ENCODE assay signal across 8 cellular contexts in genomic region chr14:102554835-102555819, GRCh38. TPM values are rescaled to one million over a fixed set of nuclear protein-coding genes. Genes with fewer than 3 reads are reported as not detected.
DNase-seq lines count a peak whose midpoint lies in the region; ATAC-seq, FAIRE-seq and TF ChIP-seq lines count a peak whose summit lies in the region.

No MANE protein-coding gene starts in this region.

- ATAC-seq in GM19372 (IDR thresholded peaks at IDR 0.05; ENCODE audit: low read depth, unreplicated experiment) (peak; percentile 53), GM12878 (peak; percentile 85), HG02610 (IDR thresholded peaks at IDR 0.05; ENCODE audit: unreplicated experiment) (no peak)

- peak; percentile 81 for FAIRE-seq in GM12878 (lab: Jason Lieb, UNC)

- WGBS in GM12878 (ENCODE audit: insufficient coverage, insufficient replicate concordance, low lambda C conversion rate, missing lambda C conversion rate) = 13% methylated on average over 90 of the region's 94 CpGs

- CTCF ChIA-PET in AG04449 (lab: Yijun Ruan, JAX) = interaction anchor here (1.5 kb wide), 1 partner anchor 30 kb away, joined by 5 read pairs; no protein-coding TSS in a partner anchor
- CTCF ChIA-PET in GM12878 (lab: Yijun Ruan, JAX) = no interaction called here

- H3K27me3 ChIP-seq in GM12878 (replicated peaks in 1 of 2; ENCODE audit: control insufficient read depth in 2 of 2, insufficient read depth in 2 of 2, low read length in 1 of 2) = no peaks in the 10 kb centered on the region

- POLR2A ChIA-PET in AG04449 (lab: Yijun Ruan, JAX) = no interaction called here
- POLR2A ChIA-PET in GM12878 (lab: Charles Lee) = no interaction called here

- peak overlapping the region; percentile 91 for H2AFZ ChIP-seq in GM12878 (ENCODE audit: control insufficient read depth, low read depth, low read length)

- RAD21 ChIA-PET in GM12878 (lab: Charles Lee; ENCODE audit: unreplicated experiment) = no interaction called here

- in situ Hi-C loops in GM12878 (cut with MboI) = no loop called here

- intact Hi-C loops in GM12878 (cut with micrococcal nuclease; ENCODE audit: unreplicated experiment) = no loop called here
- intact Hi-C loops in posterior cingulate gyrus (cut with DNase I) = no loop called here

- H3K4me3 ChIP-seq in AG04449 (ENCODE audit: low read depth, low read length) (peak overlapping the region; percentile 61), GM12878 (peak overlapping the region; percentile 75)

- peak overlapping the region; percentile 93 for H3K4me2 ChIP-seq in GM12878 (ENCODE audit: control insufficient read depth, insufficient read depth)

- DNase-seq in AG04449 (ENCODE audit: low read depth, low spot score) = no peak
- peak in 4 of 5 donors; percentile 30 to 56 (median 51) for DNase-seq in T-helper 1 cell
- no peak for DNase-seq in GM12878 (ENCODE audit: low read depth, low spot score)
- peak; percentile 40 for DNase-seq in iris pigment epithelial cell (ENCODE audit: low read depth)
- DNase-seq in stimulated activated CD4-positive, alpha-beta T cell treated with anti-CD3 and anti-CD28 coated beads, Interleukin-1b, Interleukin-23, amount 100 ng/mL, for 24 hours (ENCODE audit: low read depth in 4 of 4, low spot score in 1 of 4) = peak in 3 of 4 experiments; percentile 22 to 47 (median 41)
- no peak for DNase-seq in posterior cingulate gyrus

- H3K4me1 ChIP-seq in GM12878 (ENCODE audit: control insufficient read depth, insufficient read depth, low read length) = no peaks in the 10 kb centered on the region

- H4K20me1 ChIP-seq in GM12878 (ENCODE audit: control insufficient read depth, insufficient read depth) = no peaks in the 10 kb centered on the region

- no peak for TF ChIP-seq CTCF in AG04449 (IDR thresholded peaks at IDR 0.05; ENCODE audit: insufficient read depth, low read length, missing control alignments)
- TF ChIP-seq CTCF in GM12878 (IDR thresholded peaks at IDR 0.05 in 2 of 3, conservative IDR thresholded peaks at IDR 0.05 in 1 of 3; ENCODE audit: control insufficient read depth in 2 of 3, extremely low read depth in 1 of 3, insufficient read depth in 1 of 3, low read depth in 3 of 3, low read length in 3 of 3) = no peak

- TF ChIP-seq POLR2A in GM12878 (IDR thresholded peaks at IDR 0.05; ENCODE audit: low read depth, low read length) = peak; percentile 84

- peak overlapping the region; percentile 35; the same call in 1 of the 2 replicates for H3K27ac ChIP-seq in GM12878 (ENCODE audit: control insufficient read depth, insufficient read depth)

- TF ChIP-seq EP300 in GM12878 (IDR thresholded peaks at IDR 0.05; ENCODE audit: borderline replicate concordance in 1 of 2, control insufficient read depth in 1 of 2, low read depth in 2 of 2, low read length in 2 of 2) = no peak

- H3K9me3 ChIP-seq in GM12878 (replicated peaks; ENCODE audit: control insufficient read depth, insufficient read depth, low read length) = no peaks in the 10 kb centered on the region

- BruUV-seq in GM12878 (replicated peaks; lab: Mats Ljungman, UMichigan) = no TSS peak

- SMC1A ChIA-PET in GM12878 (lab: Charles Lee; ENCODE audit: uncharacterized antibody, unreplicated experiment) = interaction anchor here (0.9 kb wide), 1 partner anchor 98 kb away, joined by 3 read pairs; no protein-coding TSS in a partner anchor

- no peaks in the 10 kb centered on the region for H3K36me3 ChIP-seq in GM12878 (ENCODE audit: control insufficient read depth in 2 of 2, insufficient read depth in 2 of 2, low read length in 1 of 2)

- no peak for TF ChIP-seq RAD21 in GM12878 (IDR thresholded peaks at IDR 0.05; ENCODE audit: insufficient read depth, low read depth, low read length)

- H3K9ac ChIP-seq in GM12878 (ENCODE audit: control insufficient read depth, insufficient read depth, low read length) = peak overlapping the region; percentile 77

- H3K79me2 ChIP-seq in GM12878 (ENCODE audit: control insufficient read depth, insufficient read depth, low read length) = no peaks in the 10 kb centered on the region

TF ChIP-seq in GM12878, 131 proteins besides CTCF, POLR2A, EP300 and RAD21 (continues in another document):
- TF ChIP-seq GABPA (IDR thresholded peaks at IDR 0.05; ENCODE audit: low read depth) (no peak), GATAD2B (conservative IDR thresholded peaks at IDR 0.05; ENCODE audit: low read depth) (peak; percentile 88), EGR1 (IDR thresholded peaks at IDR 0.05; ENCODE audit: borderline replicate concordance in 1 of 2, low read depth in 2 of 2, low read length in 2 of 2) (peak in 1 of 2 experiments; percentile 77; a peak in 1 of 3 replicates), JUNB (IDR thresholded peaks at IDR 0.05) (no peak), ZNF622 (IDR thresholded peaks at IDR 0.05) (no peak), CHD4 (IDR thresholded peaks at IDR 0.05) (no peak), IKZF2 (IDR thresholded peaks at IDR 0.05) (0 out of 4 replicates have a peak, but pooled peaks of 1 of the 2 experiments have one; percentile 15), NR2F1 (conservative IDR thresholded peaks at IDR 0.05) (peak; percentile 75), FOS (IDR thresholded peaks at IDR 0.05; ENCODE audit: borderline replicate concordance, extremely low read depth, insufficient read length) (no peak), NR2C2 (IDR thresholded peaks at IDR 0.05; ENCODE audit: borderline replicate concordance, control insufficient read depth, insufficient read length, low read depth) (no peak), TBL1XR1 (IDR thresholded peaks at IDR 0.05; ENCODE audit: low read depth, low read length) (no peak), CHD1 (IDR thresholded peaks at IDR 0.05; ENCODE audit: low read depth, low read length) (no peak), BHLHE40 (IDR thresholded peaks at IDR 0.05; ENCODE audit: borderline replicate concordance in 1 of 2, low read depth in 2 of 2, low read length in 1 of 2) (peak in 1 of 2 experiments; percentile 38; a peak in 1 of 4 replicates)
- TF ChIP-seq, protein P1, sequence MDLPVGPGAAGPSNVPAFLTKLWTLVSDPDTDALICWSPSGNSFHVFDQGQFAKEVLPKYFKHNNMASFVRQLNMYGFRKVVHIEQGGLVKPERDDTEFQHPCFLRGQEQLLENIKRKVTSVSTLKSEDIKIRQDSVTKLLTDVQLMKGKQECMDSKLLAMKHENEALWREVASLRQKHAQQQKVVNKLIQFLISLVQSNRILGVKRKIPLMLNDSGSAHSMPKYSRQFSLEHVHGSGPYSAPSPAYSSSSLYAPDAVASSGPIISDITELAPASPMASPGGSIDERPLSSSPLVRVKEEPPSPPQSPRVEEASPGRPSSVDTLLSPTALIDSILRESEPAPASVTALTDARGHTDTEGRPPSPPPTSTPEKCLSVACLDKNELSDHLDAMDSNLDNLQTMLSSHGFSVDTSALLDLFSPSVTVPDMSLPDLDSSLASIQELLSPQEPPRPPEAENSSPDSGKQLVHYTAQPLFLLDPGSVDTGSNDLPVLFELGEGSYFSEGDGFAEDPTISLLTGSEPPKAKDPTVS (IDR thresholded peaks at IDR 0.05; ENCODE audit: low read depth, low read length) = no peak

RNA-seq across cellular contexts. Expression of gene RCOR1, which starts 37.3 kb away (rescaled TPM):
- total RNA-seq in GM12878 (2013; cell fraction: nucleolus; rRNA removed) = 26.6 and 29.6 TPM in 2 replicates
- total RNA-seq in GM12878 (2014; rRNA removed) (4.1 and 4.3 TPM in 2 replicates), GM12878 (2014; rRNA removed; fragmentation: Illumina TruSeq; extraction: Trizol) (6.5 and 9.4 TPM in 2 replicates), GM12878 (2021) (10.4 and 12.2 TPM in 2 replicates)
- 4.0 TPM for polyA plus RNA-seq in GM12878 (2011; ENCODE audit: low read depth)
- polyA plus RNA-seq in GM12878 (2011; rRNA removed) (10.3 and 11.2 TPM in 2 replicates), GM12878 (2014; fragmentation: Illumina TruSeq; extraction: Trizol) (8.1 and 8.6 TPM in 2 replicates), GM12878 (2014; fragmentation: Nextera tagmentation; extraction: Ambion mirVana) (1 to 10 TPM; 1.9 to 2.2 TPM), GM12878 (2014; rRNA removed) (4.8 and 5.0 TPM in 2 replicates), GM12878 (2016; fragmentation: Nextera tagmentation; extraction: Ambion mirVana) (1 to 10 TPM; 1.6 to 1.8 TPM)
- polyA plus RNA-seq in GM12878 (2011; cell fraction: cytosol; rRNA removed) = 5.1 and 7.3 TPM in 2 replicates
- polyA plus RNA-seq in GM12878 (2011; cell fraction: nucleus; rRNA removed) = 9.4 and 13.1 TPM in 2 replicates
- polyA plus RNA-seq in GM12878 (2012) = 4.8 and 6.6 TPM in 2 replicates
- 11.4 and 11.7 TPM in 2 replicates for polyA minus RNA-seq in GM12878 (2011; rRNA and poly(A)+ RNA removed)
- 4.0 and 5.1 TPM in 2 replicates for polyA minus RNA-seq in GM12878 (2011; cell fraction: cytosol; rRNA and poly(A)+ RNA removed)
- 6.2 and 11.2 TPM in 2 replicates for polyA minus RNA-seq in GM12878 (2011; cell fraction: nucleus; rRNA and poly(A)+ RNA removed)

RNA-seq across cellular contexts. Expression of gene ANKRD9, which starts 45.6 kb away (rescaled TPM):
- total RNA-seq in GM12878 (2013; cell fraction: nucleolus; rRNA removed) = 1.9 and 2.2 TPM in 2 replicates
- total RNA-seq in GM12878 (2014; rRNA removed) = 1.8 and 3.3 TPM in 2 replicates
- total RNA-seq in GM12878 (2014; rRNA removed; fragmentation: Illumina TruSeq; extraction: Trizol) = 0.54 and 0.78 TPM in 2 replicates
- total RNA-seq in GM12878 (2021) = 3.6 and 4.4 TPM in 2 replicates
- polyA plus RNA-seq in GM12878 (2011; ENCODE audit: low read depth) = 0.45 TPM
- polyA plus RNA-seq in GM12878 (2011; rRNA removed) = 0.33 and 0.43 TPM in 2 replicates
- 0.58 and 1.0 TPM in 2 replicates for polyA plus RNA-seq in GM12878 (2011; cell fraction: cytosol; rRNA removed)
- polyA plus RNA-seq in GM12878 (2011; cell fraction: nucleus; rRNA removed) = 2.4 and 2.8 TPM in 2 replicates
- 1.4 and 2.2 TPM in 2 replicates for polyA plus RNA-seq in GM12878 (2012)
- polyA plus RNA-seq in GM12878 (2014; fragmentation: Illumina TruSeq; extraction: Trizol) = 0.30 and 0.43 TPM in 2 replicates
- polyA plus RNA-seq in GM12878 (2014; fragmentation: Nextera tagmentation; extraction: Ambion mirVana) = under 1 TPM; 0.03 to 0.04 TPM
- 3.2 and 3.4 TPM in 2 replicates for polyA plus RNA-seq in GM12878 (2014; rRNA removed)
- polyA plus RNA-seq in GM12878 (2016; fragmentation: Nextera tagmentation; extraction: Ambion mirVana) = under 1 TPM; 0.44 to 0.74 TPM
- polyA minus RNA-seq in GM12878 (2011; rRNA and poly(A)+ RNA removed) = 0.26 and 0.29 TPM in 2 replicates
- polyA minus RNA-seq in GM12878 (2011; cell fraction: cytosol; rRNA and poly(A)+ RNA removed) = 0.80 and 1.7 TPM in 2 replicates
- polyA minus RNA-seq in GM12878 (2011; cell fraction: nucleus; rRNA and poly(A)+ RNA removed) = 0.36 and 0.86 TPM in 2 replicates

Comparison
In these comparisons a context has a peak if more than half of its experiments do, and no peak if none do; other contexts are left out.
1. DNase-seq: peak in T-helper 1 cell (4 of 5), iris pigment epithelial cell (single experiment) and stimulated activated CD4-positive, alpha-beta T cell treated with anti-CD3 and anti-CD28 coated beads, Interleukin-1b, Interleukin-23, amount 100 ng/mL, for 24 hours (3 of 4); none in AG04449 (single experiment), GM12878 (single experiment) and posterior cingulate gyrus (0 of 10).